ENCODE assay signal across 9 cellular contexts in genomic region chr2:85994421-85994777, GRCh38.
DNase-seq lines count a peak whose midpoint lies in the region; ATAC-seq and TF ChIP-seq lines count a peak whose summit lies in the region.
"Had no signal": no experiment of that assay in that cellular context is flagged by ENCODE, and none has a peak within 500 bp of the region (broad histone marks: within the 10 kb centered on the region; RNA-seq: fewer than 3 reads in every experiment).

No MANE protein-coding gene starts in this region.

- TF ChIP-seq EP300 in stomach (IDR thresholded peaks at IDR 0.05): no peak

- 70 to 90% (median 87%) methylated on average over 3 of the region's 3 CpGs for WGBS in stomach, 5 donors

- TF ChIP-seq POLR2A in stomach (IDR thresholded peaks at IDR 0.05): no peak

- CTCF ChIA-PET in activated CD4-positive, alpha-beta T cell treated with anti-CD3 and anti-CD28 coated beads, Interleukin-2, amount 10 ng/mL, durations not matched to agents 7 days and 5 days (lab: Charles Lee): interaction anchor here (0.7 to 2.2 kb wide), 9 partner anchors 9 to 167 kb away, joined by 3 to 11 read pairs (median 4); partner anchors contain the start of gene ST3GAL5

- POLR2A ChIA-PET in activated CD4-positive, alpha-beta T cell treated with anti-CD3 and anti-CD28 coated beads, Interleukin-2, amount 10 ng/mL, durations not matched to agents 7 days and 5 days (lab: Charles Lee): interaction anchor here (0.6 to 1.0 kb wide), 2 partner anchors 14 to 34 kb away, joined by 3 to 5 read pairs; no protein-coding TSS in a partner anchor

- peak overlapping the region in 3 of 5 donors; percentile 24 to 44 (median 30) for H3K27ac ChIP-seq in stomach
- H3K27ac ChIP-seq: VCaP had no signal

- H3K4me1 ChIP-seq in stomach: peaks cover 41 to 72% (median 50%) of the 10 kb centered on the region in 4 donors

- peaks cover 1% of the 10 kb centered on the region for H3K9me3 Mint-ChIP-seq in activated CD4-positive, alpha-beta T cell treated with anti-CD3 and anti-CD28 coated beads, Interleukin-2, amount 10 ng/mL, durations not matched to agents 7 days and 5 days
- no peaks in the 10 kb centered on the region for H3K9me3 Mint-ChIP-seq in activated T-helper 2 cell treated with anti-CD3 and anti-CD28 coated beads, Interferon-gamma antibody, Interleukin-2, Interleukin-4, amounts not matched to agents 10 μg/mL and 5 μg/mL and 100 μg/mL, durations not matched to agents 14 hours and 24 hours and 36 hours

- no peak overlapping the region for H3K4me3 ChIP-seq in stomach

- H3K27me3 ChIP-seq in stomach: no peaks in the 10 kb centered on the region

- no peaks in the 10 kb centered on the region for H3K27me3 Mint-ChIP-seq in activated CD4-positive, alpha-beta T cell treated with anti-CD3 and anti-CD28 coated beads, Interleukin-2, amount 10 ng/mL, durations not matched to agents 7 days and 5 days
- H3K27me3 Mint-ChIP-seq in activated T-helper 2 cell treated with anti-CD3 and anti-CD28 coated beads, Interferon-gamma antibody, Interleukin-2, Interleukin-4, amounts not matched to agents 10 μg/mL and 5 μg/mL and 100 μg/mL, durations not matched to agents 14 hours and 24 hours and 36 hours (ENCODE audit: low read depth): no peaks in the 10 kb centered on the region

- H3K36me3 ChIP-seq in stomach: no peaks in the 10 kb centered on the region

- peaks cover 9% of the 10 kb centered on the region for H3K36me3 Mint-ChIP-seq in activated CD4-positive, alpha-beta T cell treated with anti-CD3 and anti-CD28 coated beads, Interleukin-2, amount 10 ng/mL, durations not matched to agents 7 days and 5 days (ENCODE audit: low read depth)
- H3K36me3 Mint-ChIP-seq in activated T-helper 2 cell treated with anti-CD3 and anti-CD28 coated beads, Interferon-gamma antibody, Interleukin-2, Interleukin-4, amounts not matched to agents 10 μg/mL and 5 μg/mL and 100 μg/mL, durations not matched to agents 14 hours and 24 hours and 36 hours (ENCODE audit: low read depth): peaks cover 3% of the 10 kb centered on the region

- H3K4me3 Mint-ChIP-seq in activated CD4-positive, alpha-beta T cell treated with anti-CD3 and anti-CD28 coated beads, Interleukin-2, amount 10 ng/mL, durations not matched to agents 7 days and 5 days: peak overlapping the region; percentile 34
- H3K4me3 Mint-ChIP-seq in activated T-helper 2 cell treated with anti-CD3 and anti-CD28 coated beads, Interferon-gamma antibody, Interleukin-2, Interleukin-4, amounts not matched to agents 10 μg/mL and 5 μg/mL and 100 μg/mL, durations not matched to agents 14 hours and 24 hours and 36 hours (ENCODE audit: low read depth): no peak overlapping the region

- peaks cover 66% of the 10 kb centered on the region for H3K4me1 Mint-ChIP-seq in activated CD4-positive, alpha-beta T cell treated with anti-CD3 and anti-CD28 coated beads, Interleukin-2, amount 10 ng/mL, durations not matched to agents 7 days and 5 days
- H3K4me1 Mint-ChIP-seq in activated T-helper 2 cell treated with anti-CD3 and anti-CD28 coated beads, Interferon-gamma antibody, Interleukin-2, Interleukin-4, amounts not matched to agents 10 μg/mL and 5 μg/mL and 100 μg/mL, durations not matched to agents 14 hours and 24 hours and 36 hours (ENCODE audit: low read depth): peaks cover 52% of the 10 kb centered on the region

- no peak for DNase-seq in activated CD4-positive, alpha-beta T cell treated with anti-CD3 and anti-CD28 coated beads, Interleukin-2, amount 10 ng/mL, durations not matched to agents 7 days and 5 days
- no peak for DNase-seq in activated CD4-positive, alpha-beta T cell treated with anti-CD3 and anti-CD28 coated beads for 48 hours
- DNase-seq in activated T-helper 2 cell treated with anti-CD3 and anti-CD28 coated beads, Interferon-gamma antibody, Interleukin-2, Interleukin-4, amounts not matched to agents 10 μg/mL and 5 μg/mL and 100 μg/mL, durations not matched to agents 14 hours and 24 hours and 36 hours (ENCODE audit: low spot score): no peak
- DNase-seq in stomach (no peak), occipital lobe (lab: John Stamatoyannopoulos, UW) (no peak), COR-L47 (lab: John Stamatoyannopoulos, UW) (no peak)
- no peak for DNase-seq in stimulated activated naive CD4-positive, alpha-beta T cell treated with Interleukin-2 at 50 U/mL for 16 hours (lab: John Stamatoyannopoulos, UW)

- H3K9me3 ChIP-seq in stomach: no peaks in the 10 kb centered on the region

- intact Hi-C loops in activated T-helper 2 cell treated with anti-CD3 and anti-CD28 coated beads, Interferon-gamma antibody, Interleukin-2, Interleukin-4, amounts not matched to agents 10 μg/mL and 5 μg/mL and 100 μg/mL, durations not matched to agents 14 hours and 24 hours and 36 hours (cut with micrococcal nuclease): loop anchor here (1.0 to 10.0 kb wide), 4 partner anchors 42 to 140 kb away; partner anchors contain the start of gene ST3GAL5
- intact Hi-C loops in stomach (cut with DNase I; ENCODE audit: low total_unique reads): no loop called here

- ATAC-seq in HG03039 (IDR thresholded peaks at IDR 0.05; ENCODE audit: unreplicated experiment): peak; percentile 9

- TF ChIP-seq CTCF in stomach (IDR thresholded peaks at IDR 0.05): no peak

- H3K27ac Mint-ChIP-seq in activated CD4-positive, alpha-beta T cell treated with anti-CD3 and anti-CD28 coated beads, Interleukin-2, amount 10 ng/mL, durations not matched to agents 7 days and 5 days: peak overlapping the region; percentile 92
- H3K27ac Mint-ChIP-seq in activated T-helper 2 cell treated with anti-CD3 and anti-CD28 coated beads, Interferon-gamma antibody, Interleukin-2, Interleukin-4, amounts not matched to agents 10 μg/mL and 5 μg/mL and 100 μg/mL, durations not matched to agents 14 hours and 24 hours and 36 hours: peak overlapping the region; percentile 51
